Comparison of ENCODE assay signal across 29 cellular contexts in genomic region chr17:1124238-1124699, GRCh38. TPM values are rescaled to one million over a fixed set of nuclear protein-coding genes. Genes with fewer than 3 reads are reported as not detected.
DNase-seq lines count a peak whose midpoint lies in the region; ATAC-seq and TF ChIP-seq lines count a peak whose summit lies in the region.
"Had no signal": no experiment of that assay in that cellular context is flagged by ENCODE, and none has a peak within 500 bp of the region (broad histone marks: within the 10 kb centered on the region; RNA-seq: fewer than 3 reads in every experiment).

No MANE protein-coding gene starts in this region.

- no peak overlapping the region for H3K9ac ChIP-seq in GM23248
- no peak overlapping the region for H3K9ac ChIP-seq in neural progenitor cell

- H3K4me2 ChIP-seq in GM23248 (ENCODE audit: unreplicated experiment), result peak overlapping the region; percentile 89
- no peak overlapping the region for H3K4me2 ChIP-seq in neural progenitor cell

- peaks cover 3% of the 10 kb centered on the region for H3K9me3 Mint-ChIP-seq in neural progenitor cell
- peaks cover 0 to 3% of the 10 kb centered on the region in 2 donors for H3K9me3 Mint-ChIP-seq in stimulated activated naive B cell treated with anti-CD40 and anti-IgM and Interleukin-4, amounts not matched to agents 10 μg/mL and 1 μg/mL and 100 μg/mL, for 72 hours
- H3K9me3 Mint-ChIP-seq: activated naive CD4-positive, alpha-beta T cell treated with anti-CD3 and anti-CD28 coated beads, Interleukin-2, amount 10 ng/mL, durations not matched to agents 7 days and 5 days; CD4-positive, alpha-beta memory T cell; stimulated activated naive CD8-positive, alpha-beta T cell treated with anti-CD3 and anti-CD28 coated beads, Interleukin-15, Interleukin-2, amounts not matched to agents 100 ng/mL and 50 ng/mL, for 24 hours; T-cell had no signal

- peak overlapping the region; percentile 83 for H3K27ac Mint-ChIP-seq in neural progenitor cell
- no peak overlapping the region for H3K27ac Mint-ChIP-seq in stimulated activated naive B cell treated with anti-CD40 and anti-IgM and Interleukin-4, amounts not matched to agents 10 μg/mL and 1 μg/mL and 100 μg/mL, for 72 hours
- H3K27ac Mint-ChIP-seq: activated naive CD4-positive, alpha-beta T cell treated with anti-CD3 and anti-CD28 coated beads, Interleukin-2, amount 10 ng/mL, durations not matched to agents 7 days and 5 days; activated T-helper 1 cell treated with anti-CD3 and anti-CD28 coated beads, Interleukin-12 subunit alpha, Interleukin-12 subunit beta, Interleukin-2, Interleukin-4 antibody, amounts not matched to agents 30 ng/mL and 10 ng/mL and 1 ng/mL, durations not matched to agents 14 hours and 24 hours and 36 hours; stimulated activated naive CD8-positive, alpha-beta T cell treated with anti-CD3 and anti-CD28 coated beads, Interleukin-15, Interleukin-2, amounts not matched to agents 100 ng/mL and 50 ng/mL, for 24 hours; T-cell had no signal

- H3K4me1 ChIP-seq in GM23248 (ENCODE audit: insufficient read depth), result peaks cover 11% of the 10 kb centered on the region; the same call in 1 of the 2 replicates
- H3K4me1 ChIP-seq in neural progenitor cell, result peaks cover 9% of the 10 kb centered on the region
- H3K4me1 ChIP-seq: foreskin keratinocyte had no signal

- H3K79me2 ChIP-seq in GM23248 (ENCODE audit: insufficient read depth), result no peaks in the 10 kb centered on the region
- no peaks in the 10 kb centered on the region for H3K79me2 ChIP-seq in neural progenitor cell (ENCODE audit: low read depth)

- WGBS in GM23248 (ENCODE audit: low coverage in 1 of 2, low lambda C conversion rate in 2 of 2, missing lambda C conversion rate in 2 of 2), 2 experiments, result 83% methylated on average over 11 to 16 of the region's 16 CpGs

- H2AFZ ChIP-seq in GM23248 (no peak overlapping the region), neural progenitor cell (replicated peaks) (no peak overlapping the region)

- no peak for ATAC-seq in stimulated activated naive B cell treated with anti-CD40 and anti-IgM and Interleukin-4, amounts not matched to agents 10 μg/mL and 1 μg/mL and 100 μg/mL, for 72 hours (replicated peaks)
- ATAC-seq: foreskin keratinocyte, heart left ventricle, Panc1, psoas muscle, T-cell had no signal

- peaks cover 3% of the 10 kb centered on the region for H3K27me3 Mint-ChIP-seq in neural progenitor cell (ENCODE audit: insufficient read depth, low read depth)
- H3K27me3 Mint-ChIP-seq in stimulated activated naive B cell treated with anti-CD40 and anti-IgM and Interleukin-4, amounts not matched to agents 10 μg/mL and 1 μg/mL and 100 μg/mL, for 72 hours, result no peaks in the 10 kb centered on the region
- H3K27me3 Mint-ChIP-seq: CD4-positive, alpha-beta memory T cell; stimulated activated naive CD8-positive, alpha-beta T cell treated with anti-CD3 and anti-CD28 coated beads, Interleukin-15, Interleukin-2, amounts not matched to agents 100 ng/mL and 50 ng/mL, for 24 hours; T-cell had no signal

- H3K9me3 ChIP-seq in GM23248 (ENCODE audit: low read depth), result no peaks in the 10 kb centered on the region
- H3K9me3 ChIP-seq in neural progenitor cell (ENCODE audit: low read depth), result no peaks in the 10 kb centered on the region
- H3K9me3 ChIP-seq: breast epithelium, esophagus muscularis mucosa, HAP-1, psoas muscle, thyroid gland had no signal

- TF ChIP-seq CTCF in neural progenitor cell (IDR thresholded peaks at IDR 0.05), result no peak

- H4K20me1 ChIP-seq in GM23248 (ENCODE audit: insufficient read depth) (no peaks in the 10 kb centered on the region), neural progenitor cell (ENCODE audit: low read depth) (peaks cover 33% of the 10 kb centered on the region)

- no peak overlapping the region for H3K4me3 ChIP-seq in GM23248
- H3K4me3 ChIP-seq in neural progenitor cell, result no peak overlapping the region
- H3K4me3 ChIP-seq: coronary artery, esophagus muscularis mucosa, HAP-1, heart left ventricle, psoas muscle, thyroid gland had no signal

- H3K27ac ChIP-seq in GM23248 (no peak overlapping the region), caudate nucleus (ENCODE audit: low read depth, low read length) (peak overlapping the region; percentile 40), neural progenitor cell (no peak overlapping the region)
- H3K27ac ChIP-seq: foreskin keratinocyte, psoas muscle had no signal

- H3K9me2 ChIP-seq in GM23248 (ENCODE audit: insufficient read depth), result no peaks in the 10 kb centered on the region

- H3F3A ChIP-seq in GM23248 (ENCODE audit: insufficient read depth) (no peaks in the 10 kb centered on the region), neural progenitor cell (ENCODE audit: low read depth) (peaks cover 4% of the 10 kb centered on the region)

- in situ Hi-C loops in GM23248 (cut with MboI), result no loop called here

- H3K36me3 ChIP-seq in GM23248 (ENCODE audit: low read depth) (no peaks in the 10 kb centered on the region), neural progenitor cell (no peaks in the 10 kb centered on the region)
- H3K36me3 ChIP-seq: breast epithelium, HAP-1, thyroid gland had no signal

- peak overlapping the region; percentile 27 for H3K4me3 Mint-ChIP-seq in neural progenitor cell
- no peak overlapping the region for H3K4me3 Mint-ChIP-seq in stimulated activated naive B cell treated with anti-CD40 and anti-IgM and Interleukin-4, amounts not matched to agents 10 μg/mL and 1 μg/mL and 100 μg/mL, for 72 hours
- H3K4me3 Mint-ChIP-seq: activated naive CD4-positive, alpha-beta T cell treated with anti-CD3 and anti-CD28 coated beads, Interleukin-2, amount 10 ng/mL, durations not matched to agents 7 days and 5 days; activated T-helper 1 cell treated with anti-CD3 and anti-CD28 coated beads, Interleukin-12 subunit alpha, Interleukin-12 subunit beta, Interleukin-2, Interleukin-4 antibody, amounts not matched to agents 30 ng/mL and 10 ng/mL and 1 ng/mL, durations not matched to agents 14 hours and 24 hours and 36 hours; stimulated activated naive CD8-positive, alpha-beta T cell treated with anti-CD3 and anti-CD28 coated beads, Interleukin-15, Interleukin-2, amounts not matched to agents 100 ng/mL and 50 ng/mL, for 24 hours; T-cell had no signal

- DNase-seq in NCI-H1417 (lab: John Stamatoyannopoulos, UW) (peak in 2 of 3 experiments; percentile 73 to 87), NCI-H1417 treated with DMSO at 0.1 percent for 48 hours (lab: John Stamatoyannopoulos, UW) (no peak), GM23248 (no peak), caudate nucleus (lab: John Stamatoyannopoulos, UW) (no peak), neural progenitor cell (ENCODE audit: low spot score) (no peak), GM19240 (ENCODE audit: insufficient read length, low spot score) (no peak), NCI-H1930 (lab: John Stamatoyannopoulos, UW) (no peak)
- DNase-seq in stimulated activated naive B cell treated with anti-CD40 and anti-IgM and Interleukin-4, amounts not matched to agents 10 μg/mL and 1 μg/mL and 100 μg/mL, for 72 hours, result no peak
- DNase-seq: 8988T; activated CD4-positive, alpha-beta T cell treated with anti-CD3 and anti-CD28 coated beads, Interleukin-2, amount 50 U/mL, for 48 hours; activated CD8-positive, alpha-beta memory T cell treated with anti-CD3 and anti-CD28 coated beads, Interleukin-2, amount 50 U/mL, for 4 hours; activated naive CD4-positive, alpha-beta T cell treated with anti-CD3 and anti-CD28 coated beads, Interleukin-2, amount 10 ng/mL, durations not matched to agents 7 days and 5 days; CD4-positive, alpha-beta memory T cell; foreskin keratinocyte; mammary epithelial cell; NCI-H2171; NCI-H510A; psoas muscle; SIG-M5; T-cell; thyroid gland had no signal

- H3K27me3 ChIP-seq in GM23248 (replicated peaks; ENCODE audit: insufficient read depth), result no peaks in the 10 kb centered on the region
- H3K27me3 ChIP-seq in neural progenitor cell, result no peaks in the 10 kb centered on the region
- H3K27me3 ChIP-seq: breast epithelium, esophagus muscularis mucosa, heart left ventricle, thyroid gland had no signal

- H3K36me3 Mint-ChIP-seq in neural progenitor cell, result peaks cover 8% of the 10 kb centered on the region
- peaks cover 19 to 27% of the 10 kb centered on the region in 2 donors for H3K36me3 Mint-ChIP-seq in stimulated activated naive B cell treated with anti-CD40 and anti-IgM and Interleukin-4, amounts not matched to agents 10 μg/mL and 1 μg/mL and 100 μg/mL, for 72 hours
- H3K36me3 Mint-ChIP-seq: activated naive CD4-positive, alpha-beta T cell treated with anti-CD3 and anti-CD28 coated beads, Interleukin-2, amount 10 ng/mL, durations not matched to agents 7 days and 5 days; T-cell had no signal

- H3K4me1 Mint-ChIP-seq in neural progenitor cell, result peaks cover 42% of the 10 kb centered on the region
- H3K4me1 Mint-ChIP-seq in stimulated activated naive B cell treated with anti-CD40 and anti-IgM and Interleukin-4, amounts not matched to agents 10 μg/mL and 1 μg/mL and 100 μg/mL, for 72 hours, result peaks cover 17% of the 10 kb centered on the region in 2 donors

RNA-seq across cellular contexts. Expression of gene ABR, which starts 55.5 kb away (rescaled TPM):
- total RNA-seq in GM23248 (2014; rRNA removed; shearing (Covaris generic)), result 31.0 and 38.2 TPM in 2 replicates
- polyA plus RNA-seq in GM23248 (2016; fragmentation: Nextera tagmentation; extraction: Ambion mirVana), result 24.4 and 26.7 TPM in 2 replicates
- total RNA-seq in neural progenitor cell (ENCODE audit: low replicate concordance), result 36.7 and 92.7 TPM in 2 replicates

Comparison
In these comparisons a context has a peak if more than half of its experiments do, and no peak if none do; other contexts are left out.
1. DNase-seq: peak in NCI-H1417 (2 of 3); none in NCI-H1417 treated with DMSO at 0.1 percent for 48 hours (single experiment), GM23248 (single experiment), caudate nucleus (0 of 61), neural progenitor cell (single experiment), GM19240 (single experiment), NCI-H1930 (0 of 2) and stimulated activated naive B cell treated with anti-CD40 and anti-IgM and Interleukin-4, amounts not matched to agents 10 μg/mL and 1 μg/mL and 100 μg/mL, for 72 hours (single experiment).